5 cellular contexts compared by ENCODE assay signal in genomic region chr20:54711061-54711460, GRCh38.
"Had no signal": no experiment of that assay in that cellular context is flagged by ENCODE, and none has a peak within 500 bp of the region (broad histone marks: within the 10 kb centered on the region; RNA-seq: fewer than 3 reads in every experiment).

No MANE protein-coding gene starts in this region.

- H2AFZ ChIP-seq: GM23338 had no signal

- FAIRE-seq: H1, H54 had no signal

- ATAC-seq: GM23338 had no signal

- DNase-seq: H9, HCEC 1CT had no signal

- H3K4me2 ChIP-seq: GM23338 had no signal

- H3K4me3 ChIP-seq: GM23338 had no signal
